19 cellular contexts compared by ENCODE assay signal in the genomic region with DNA sequence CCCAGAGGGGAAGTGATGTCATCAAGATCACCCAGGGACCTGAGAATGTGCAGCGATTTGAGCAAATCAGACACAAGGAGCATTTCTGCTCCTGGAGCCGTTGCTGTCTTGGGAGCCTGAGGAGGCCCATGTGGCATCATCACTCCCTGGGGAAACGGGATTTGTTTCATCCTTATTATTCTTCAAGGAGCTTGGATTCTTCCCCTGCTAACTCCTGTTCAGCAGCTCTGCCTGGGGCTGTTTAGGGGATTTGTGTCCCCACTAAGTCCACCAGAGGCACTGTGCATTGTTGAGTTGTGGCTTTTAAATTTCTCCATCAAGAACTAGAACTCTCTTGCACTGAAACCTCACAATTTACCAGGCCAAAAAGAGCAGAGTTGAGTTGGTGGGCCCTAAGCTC.
"Had no signal": no experiment of that assay in that cellular context is flagged by ENCODE, and none has a peak within 500 bp of the region (broad histone marks: within the 10 kb centered on the region; RNA-seq: fewer than 3 reads in every experiment).

No MANE protein-coding gene starts in this region.

- DNase-seq: activated CD4-positive, alpha-beta memory T cell treated with anti-CD3 and anti-CD28 coated beads, Interleukin-2, amount 10 ng/mL, durations not matched to agents 7 days and 5 days; activated CD4-positive, alpha-beta T cell treated with anti-CD3 and anti-CD28 coated beads, Interleukin-2, amount 10 ng/mL, durations not matched to agents 24 days and 14 days; activated effector memory CD4-positive, alpha-beta T cell treated with Interleukin-2 at 50 U/mL for 16 hours; activated naive CD4-positive, alpha-beta T cell treated with anti-CD3 and anti-CD28 coated beads for 36 hours; activated naive CD8-positive, alpha-beta T cell treated with anti-CD3 and anti-CD28 coated beads, Interleukin-2, amount 10 ng/mL, durations not matched to agents 7 days and 5 days; activated T-cell treated with anti-CD3 and anti-CD28 coated beads, Interleukin-2, amount 50 U/mL, for 72 hours; amniotic stem cell; cerebellar nuclear complex; erythroblast; foreskin melanocyte; left ventricle myocardium inferior; naive thymus-derived CD8-positive, alpha-beta T cell; spleen; stimulated activated CD4-positive, alpha-beta T cell treated with anti-CD3 and anti-CD28 coated beads, Interleukin-4, amount 100 ng/mL, for 1 hour; stimulated activated naive CD4-positive, alpha-beta T cell; T-helper 2 cell; testis had no signal

- H3K36me3 ChIP-seq: left ventricle myocardium inferior, spleen had no signal

- H3K4me3 ChIP-seq: coronary artery, left ventricle myocardium inferior, spleen, testis had no signal

- H3K27me3 ChIP-seq: testis had no signal

- H3K9me3 ChIP-seq: left ventricle myocardium inferior, spleen, testis had no signal

- ATAC-seq: activated CD4-positive, CD25-positive, alpha-beta regulatory T cell treated with anti-CD3 and anti-CD28 coated beads, Interleukin-2, amount 50 U/mL, for 24 hours; activated T-cell treated with anti-CD3 and anti-CD28 coated beads, Interleukin-2, amount 50 U/mL, for 72 hours; naive thymus-derived CD8-positive, alpha-beta T cell had no signal

- H3K4me1 ChIP-seq: left ventricle myocardium inferior, testis had no signal

- H3K27ac ChIP-seq: coronary artery, left ventricle myocardium inferior, spleen, testis had no signal
